1 cellular context compared by ENCODE assay signal in the genomic region with DNA sequence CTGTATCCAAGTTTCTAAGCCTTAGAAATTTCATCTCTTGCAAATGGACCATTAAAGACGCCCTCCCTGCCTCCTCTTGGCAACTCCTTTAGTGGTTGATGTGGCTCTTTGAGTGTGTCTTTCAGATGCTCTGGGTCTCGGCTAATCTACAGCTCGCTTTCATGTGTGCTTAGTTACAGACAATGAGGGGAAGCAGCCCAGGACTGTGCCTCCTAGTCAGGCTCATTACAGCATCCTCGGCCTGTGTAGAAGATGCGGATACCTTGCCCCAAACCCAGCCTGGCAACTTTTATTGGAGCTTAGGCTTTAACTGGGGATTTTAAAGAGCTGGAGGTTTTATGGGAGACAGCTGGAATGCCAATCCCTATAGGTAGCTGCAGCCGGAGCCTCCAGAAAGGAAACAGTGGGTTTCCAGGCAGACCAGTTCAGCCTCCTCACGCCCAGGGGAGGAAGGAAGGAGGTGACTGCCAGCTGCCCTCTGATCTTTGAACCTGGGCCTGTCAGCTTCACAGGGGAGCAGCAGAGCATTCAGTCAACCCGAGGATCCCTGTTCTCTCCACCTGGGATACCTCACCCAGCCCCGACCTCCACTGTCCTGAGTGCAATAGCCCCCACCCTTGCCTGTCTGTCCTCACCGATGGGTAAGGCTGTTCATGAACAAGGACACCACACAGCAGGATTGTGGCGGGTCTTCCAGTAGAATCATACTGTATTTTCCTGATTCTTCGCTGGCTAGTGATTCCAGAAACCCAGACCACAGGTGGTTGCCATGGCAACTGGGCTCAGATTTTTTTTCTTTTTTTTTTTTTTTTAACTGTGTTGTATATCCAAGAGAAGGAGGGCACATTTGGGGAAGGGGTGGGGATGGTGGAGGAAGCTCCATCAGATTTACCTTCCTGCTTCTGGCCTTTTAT.
TF ChIP-seq lines count a peak whose summit lies in the region.

No MANE protein-coding gene starts in this region.

TF ChIP-seq in neural cell, 6 proteins besides CTCF, POLR2A, EP300 and RAD21:
- TF ChIP-seq MXI1 (conservative IDR thresholded peaks at IDR 0.05; ENCODE audit: poor library complexity, severe bottlenecking) (no peak), SMC3 (conservative IDR thresholded peaks at IDR 0.05; ENCODE audit: poor library complexity) (no peak), TAF1 (IDR thresholded peaks at IDR 0.05; ENCODE audit: low read depth) (no peak), EZH2 (IDR thresholded peaks at IDR 0.05; ENCODE audit: borderline replicate concordance, insufficient read depth, low read length, poor library complexity, severe bottlenecking) (no peak), POLR2AphosphoS5 (IDR thresholded peaks at IDR 0.05) (no peak)
- TF ChIP-seq, protein P1, sequence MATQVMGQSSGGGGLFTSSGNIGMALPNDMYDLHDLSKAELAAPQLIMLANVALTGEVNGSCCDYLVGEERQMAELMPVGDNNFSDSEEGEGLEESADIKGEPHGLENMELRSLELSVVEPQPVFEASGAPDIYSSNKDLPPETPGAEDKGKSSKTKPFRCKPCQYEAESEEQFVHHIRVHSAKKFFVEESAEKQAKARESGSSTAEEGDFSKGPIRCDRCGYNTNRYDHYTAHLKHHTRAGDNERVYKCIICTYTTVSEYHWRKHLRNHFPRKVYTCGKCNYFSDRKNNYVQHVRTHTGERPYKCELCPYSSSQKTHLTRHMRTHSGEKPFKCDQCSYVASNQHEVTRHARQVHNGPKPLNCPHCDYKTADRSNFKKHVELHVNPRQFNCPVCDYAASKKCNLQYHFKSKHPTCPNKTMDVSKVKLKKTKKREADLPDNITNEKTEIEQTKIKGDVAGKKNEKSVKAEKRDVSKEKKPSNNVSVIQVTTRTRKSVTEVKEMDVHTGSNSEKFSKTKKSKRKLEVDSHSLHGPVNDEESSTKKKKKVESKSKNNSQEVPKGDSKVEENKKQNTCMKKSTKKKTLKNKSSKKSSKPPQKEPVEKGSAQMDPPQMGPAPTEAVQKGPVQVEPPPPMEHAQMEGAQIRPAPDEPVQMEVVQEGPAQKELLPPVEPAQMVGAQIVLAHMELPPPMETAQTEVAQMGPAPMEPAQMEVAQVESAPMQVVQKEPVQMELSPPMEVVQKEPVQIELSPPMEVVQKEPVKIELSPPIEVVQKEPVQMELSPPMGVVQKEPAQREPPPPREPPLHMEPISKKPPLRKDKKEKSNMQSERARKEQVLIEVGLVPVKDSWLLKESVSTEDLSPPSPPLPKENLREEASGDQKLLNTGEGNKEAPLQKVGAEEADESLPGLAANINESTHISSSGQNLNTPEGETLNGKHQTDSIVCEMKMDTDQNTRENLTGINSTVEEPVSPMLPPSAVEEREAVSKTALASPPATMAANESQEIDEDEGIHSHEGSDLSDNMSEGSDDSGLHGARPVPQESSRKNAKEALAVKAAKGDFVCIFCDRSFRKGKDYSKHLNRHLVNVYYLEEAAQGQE (IDR thresholded peaks at IDR 0.05; ENCODE audit: borderline replicate concordance), result peak; percentile 39
